19 cellular contexts compared by ENCODE assay signal in the genomic region with DNA sequence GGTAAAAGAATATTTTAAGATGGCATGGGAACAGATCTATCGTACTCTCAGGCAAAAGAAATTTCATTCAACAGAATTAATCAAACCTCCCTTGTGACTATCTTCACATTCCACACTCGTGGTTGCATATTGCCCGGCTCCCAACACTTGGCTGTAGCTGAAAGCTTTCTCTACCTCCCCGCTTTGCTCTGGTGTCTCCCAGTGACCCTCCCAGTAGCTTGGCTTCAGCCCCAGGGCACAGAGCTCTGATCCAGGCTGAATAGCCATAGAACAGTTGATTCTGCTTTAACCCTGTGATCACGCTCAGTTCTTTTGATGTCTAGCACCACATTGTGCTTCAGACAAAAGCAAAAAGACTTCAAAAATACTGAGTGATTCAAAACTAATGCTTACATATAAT. TPM values are rescaled to one million over a fixed set of nuclear protein-coding genes. Genes with fewer than 3 reads are reported as not detected.
A peak's percentile ranks its signal among the peaks of the same experiment; 100 is the strongest.
DNase-seq lines count a peak whose midpoint lies in the region; ATAC-seq, FAIRE-seq and TF ChIP-seq lines count a peak whose summit lies in the region.
"Had no signal": no experiment of that assay in that cellular context is flagged by ENCODE, and none has a peak within 500 bp of the region (broad histone marks: within the 10 kb centered on the region; RNA-seq: fewer than 3 reads in every experiment).

No MANE protein-coding gene starts in this region.

- BruUV-seq in Calu3 (replicated peaks; lab: Mats Ljungman, UMichigan): no TSS peak

- H3K4me3 Mint-ChIP-seq in Calu3 (ENCODE audit: low read depth, unreplicated experiment) (peak overlapping the region; percentile 29), astrocyte (ENCODE audit: unreplicated experiment) (no peak overlapping the region), neural crest cell (peak overlapping the region; percentile 66)
- H3K4me3 Mint-ChIP-seq: CD4-positive, CD25-positive, alpha-beta regulatory T cell; stimulated activated naive CD8-positive, alpha-beta T cell treated with anti-CD3 and anti-CD28 coated beads, Interleukin-15, amount 100 ng/mL, for 72 hours; T-helper 2 cell treated with Interferon-gamma antibody and Interleukin-4, amounts not matched to agents 5 μg/mL and 100 μg/mL, for 36 hours had no signal

- TF ChIP-seq CTCF in Calu3 (IDR thresholded peaks at IDR 0.05; ENCODE audit: unreplicated experiment): no peak
- TF ChIP-seq CTCF in astrocyte (IDR thresholded peaks at IDR 0.05; ENCODE audit: insufficient read depth, low read depth, low read length): no peak
- TF ChIP-seq CTCF in neural crest cell (conservative IDR thresholded peaks at IDR 0.05): no peak

- no peak overlapping the region for H3K4me2 ChIP-seq in astrocyte (ENCODE audit: low read length)

- ATAC-seq in left cardiac atrium (peak; percentile 76 to 80), GM18502 (IDR thresholded peaks at IDR 0.05; ENCODE audit: poor library complexity, unreplicated experiment) (no peak), HG03457 (IDR thresholded peaks at IDR 0.05; ENCODE audit: unreplicated experiment) (no peak), HG03565 (IDR thresholded peaks at IDR 0.05; ENCODE audit: unreplicated experiment) (no peak)
- ATAC-seq: activated CD4-positive, CD25-positive, alpha-beta regulatory T cell treated with anti-CD3 and anti-CD28 coated beads, Interleukin-2, amount 50 U/mL, for 24 hours; stimulated activated naive CD8-positive, alpha-beta T cell treated with anti-CD3 and anti-CD28 coated beads, Interleukin-15, amount 100 ng/mL, for 72 hours had no signal

- H3K9me3 Mint-ChIP-seq in Calu3 (ENCODE audit: low read depth, unreplicated experiment) (no peaks in the 10 kb centered on the region), astrocyte (ENCODE audit: unreplicated experiment) (no peaks in the 10 kb centered on the region), neural crest cell (no peaks in the 10 kb centered on the region)
- H3K9me3 Mint-ChIP-seq: stimulated activated naive CD8-positive, alpha-beta T cell treated with anti-CD3 and anti-CD28 coated beads, Interleukin-15, amount 100 ng/mL, for 72 hours; T-helper 2 cell treated with Interferon-gamma antibody and Interleukin-4, amounts not matched to agents 5 μg/mL and 100 μg/mL, for 36 hours had no signal

- intact Hi-C loops in Calu3 (cut with micrococcal nuclease; ENCODE audit: unreplicated experiment) (no loop called here), left cardiac atrium (cut with DNase I) (no loop called here)

- H3K27me3 Mint-ChIP-seq in Calu3 (ENCODE audit: unreplicated experiment): no peaks in the 10 kb centered on the region
- H3K27me3 Mint-ChIP-seq in astrocyte (ENCODE audit: low read depth, unreplicated experiment): no peaks in the 10 kb centered on the region
- H3K27me3 Mint-ChIP-seq in neural crest cell (ENCODE audit: low read depth): no peaks in the 10 kb centered on the region
- H3K27me3 Mint-ChIP-seq: CD4-positive, CD25-positive, alpha-beta regulatory T cell; stimulated activated naive CD8-positive, alpha-beta T cell treated with anti-CD3 and anti-CD28 coated beads, Interleukin-15, amount 100 ng/mL, for 72 hours had no signal

- H3K79me2 ChIP-seq in astrocyte (ENCODE audit: insufficient read depth, low read length): no peaks in the 10 kb centered on the region

- no peak for DNase-seq in Calu3
- no peak for DNase-seq in astrocyte (ENCODE audit: low read depth)
- no peak for DNase-seq in left cardiac atrium
- DNase-seq in neural crest cell (ENCODE audit: low read depth, low spot score): peak; percentile 54
- no peak for DNase-seq in SK-N-DZ (ENCODE audit: low spot score)
- DNase-seq: activated effector memory CD4-positive, alpha-beta T cell treated with anti-CD3 and anti-CD28 coated beads, Interleukin-2, amount 50 U/mL, for 16 hours; amniotic stem cell; CD4-positive, CD25-positive, alpha-beta regulatory T cell; cortex of kidney; DMS79 treated with DMSO at 0.1 percent for 48 hours; SIG-M5; stimulated activated naive CD8-positive, alpha-beta T cell treated with anti-CD3 and anti-CD28 coated beads, Interleukin-15, amount 100 ng/mL, for 72 hours had no signal

- H3K27ac ChIP-seq in astrocyte (ENCODE audit: low read depth, low read length): no peak overlapping the region
- H3K27ac ChIP-seq: heart left ventricle, prostate gland had no signal

- peak; percentile 41 for FAIRE-seq in astrocyte (lab: Jason Lieb, UNC)

- H3K4me3 ChIP-seq in astrocyte (ENCODE audit: insufficient read depth, low read depth, low read length): no peak overlapping the region
- H3K4me3 ChIP-seq: heart left ventricle, prostate gland had no signal

- H3K4me1 Mint-ChIP-seq in Calu3 (ENCODE audit: low read depth, unreplicated experiment): peaks cover 52% of the 10 kb centered on the region
- H3K4me1 Mint-ChIP-seq in astrocyte (ENCODE audit: low read depth, unreplicated experiment): peaks cover 21% of the 10 kb centered on the region
- peaks cover 64% of the 10 kb centered on the region for H3K4me1 Mint-ChIP-seq in neural crest cell
- H3K4me1 Mint-ChIP-seq: CD4-positive, CD25-positive, alpha-beta regulatory T cell; stimulated activated naive CD8-positive, alpha-beta T cell treated with anti-CD3 and anti-CD28 coated beads, Interleukin-15, amount 100 ng/mL, for 72 hours had no signal

- no peaks in the 10 kb centered on the region for H3K27me3 ChIP-seq in astrocyte (ENCODE audit: insufficient read depth, low read length)
- H3K27me3 ChIP-seq: heart left ventricle had no signal

- no peaks in the 10 kb centered on the region for H3K9me3 ChIP-seq in astrocyte (ENCODE audit: insufficient read depth, low read depth, low read length)
- H3K9me3 ChIP-seq: heart left ventricle, prostate gland had no signal

- CTCF ChIA-PET in Calu3 (lab: Charles Lee): no interaction called here

- peaks cover 6% of the 10 kb centered on the region for H3K36me3 ChIP-seq in astrocyte (ENCODE audit: insufficient read depth, low read length)
- H3K36me3 ChIP-seq: heart left ventricle, prostate gland had no signal

- peak overlapping the region; percentile 22 for H2AFZ ChIP-seq in astrocyte (ENCODE audit: low read depth, low read length)

- H3K4me1 ChIP-seq in astrocyte (ENCODE audit: insufficient read depth, low read length): peaks cover 8% of the 10 kb centered on the region
- H3K4me1 ChIP-seq: prostate gland had no signal

- no peaks in the 10 kb centered on the region for H4K20me1 ChIP-seq in astrocyte (ENCODE audit: insufficient read depth, low read length)

- H3K36me3 Mint-ChIP-seq in Calu3 (ENCODE audit: insufficient read depth, unreplicated experiment) (peaks cover 57% of the 10 kb centered on the region), astrocyte (ENCODE audit: low read depth, unreplicated experiment) (peaks cover 8% of the 10 kb centered on the region), neural crest cell (ENCODE audit: low read depth) (peaks cover 14% of the 10 kb centered on the region)
- H3K36me3 Mint-ChIP-seq: CD4-positive, CD25-positive, alpha-beta regulatory T cell had no signal

- H3K27ac Mint-ChIP-seq in Calu3 (ENCODE audit: unreplicated experiment): peak overlapping the region; percentile 73
- H3K27ac Mint-ChIP-seq in astrocyte (ENCODE audit: unreplicated experiment): no peak overlapping the region
- H3K27ac Mint-ChIP-seq in neural crest cell (ENCODE audit: unreplicated experiment): peak overlapping the region; percentile 83
- H3K27ac Mint-ChIP-seq: CD4-positive, CD25-positive, alpha-beta regulatory T cell; stimulated activated naive CD8-positive, alpha-beta T cell treated with anti-CD3 and anti-CD28 coated beads, Interleukin-15, amount 100 ng/mL, for 72 hours; T-helper 2 cell treated with Interferon-gamma antibody and Interleukin-4, amounts not matched to agents 5 μg/mL and 100 μg/mL, for 36 hours had no signal

- H3K9ac ChIP-seq in astrocyte (ENCODE audit: low read length): no peak overlapping the region

RNA-seq across cellular contexts. Expression of gene SLC7A11, which starts 24.6 kb away (rescaled TPM):
- 37.7 and 49.4 TPM in 2 replicates for total RNA-seq in Calu3 (2022)
- 33.1 and 33.8 TPM in 2 replicates for total RNA-seq in astrocyte
- total RNA-seq in left cardiac atrium: 1 to 10 TPM; 3.3 to 4.7 TPM
- 18.7 and 19.2 TPM in 2 replicates for total RNA-seq in neural crest cell
- polyA plus RNA-seq in SK-N-DZ (2014; cell fraction: cytosol; rRNA removed): 0.78 and 1.1 TPM in 2 replicates
- 0.38 and 0.59 TPM in 2 replicates for polyA plus RNA-seq in SK-N-DZ (2014; cell fraction: nucleus; rRNA removed)

Comparison
In these comparisons a context has a peak if more than half of its experiments do, and no peak if none do; other contexts are left out.
1. ATAC-seq: peak in left cardiac atrium (2 of 2); none in GM18502 (single experiment), HG03457 (single experiment) and HG03565 (single experiment).